In genomic region chr1:14352897-14353296, GRCh38 we compare ENCODE assay signal across 28 cellular contexts.
"Had no signal": no experiment of that assay in that cellular context is flagged by ENCODE, and none has a peak within 500 bp of the region (broad histone marks: within the 10 kb centered on the region; RNA-seq: fewer than 3 reads in every experiment).

No MANE protein-coding gene starts in this region.

- H2AFZ ChIP-seq: neural progenitor cell had no signal

- H3K4me2 ChIP-seq: neural progenitor cell, smooth muscle cell had no signal

- H3K27ac ChIP-seq: neural progenitor cell, pancreas, prostate gland, skin epidermis, spleen, suprapubic skin, testis, tibial artery, transverse colon, upper lobe of right lung, uterus had no signal

- H3K4me3 Mint-ChIP-seq: naive thymus-derived CD4-positive, alpha-beta T cell; natural killer cell treated with Interleukin-12 subunit alpha and Interleukin-12 subunit beta and Interleukin-15 and Interleukin-18, amount 100 ng/mL, for 72 hours; neural progenitor cell; stimulated activated memory B cell treated with anti-CD40 and anti-IgM and Interleukin-4, amounts not matched to agents 10 μg/mL and 1 μg/mL and 100 μg/mL, for 72 hours; stimulated activated naive CD8-positive, alpha-beta T cell treated with anti-CD3 and anti-CD28 coated beads, Interleukin-15, amount 100 ng/mL, for 72 hours; type B pancreatic cell had no signal

- H3K4me1 ChIP-seq: neural progenitor cell, pancreas, prostate gland, spleen, suprapubic skin, testis, tibial artery, transverse colon, upper lobe of right lung, uterus had no signal

- H3K27ac Mint-ChIP-seq: naive thymus-derived CD4-positive, alpha-beta T cell; natural killer cell treated with Interleukin-12 subunit alpha and Interleukin-12 subunit beta and Interleukin-15 and Interleukin-18, amount 100 ng/mL, for 72 hours; neural progenitor cell; stimulated activated memory B cell treated with anti-CD40 and anti-IgM and Interleukin-4, amounts not matched to agents 10 μg/mL and 1 μg/mL and 100 μg/mL, for 72 hours; stimulated activated naive CD8-positive, alpha-beta T cell treated with anti-CD3 and anti-CD28 coated beads, Interleukin-15, amount 100 ng/mL, for 72 hours; type B pancreatic cell had no signal

- ATAC-seq: naive thymus-derived CD4-positive, alpha-beta T cell; natural killer cell treated with Interleukin-12 subunit alpha and Interleukin-12 subunit beta and Interleukin-15 and Interleukin-18, amount 100 ng/mL, for 72 hours; pancreas; right cardiac atrium; sciatic nerve; stimulated activated memory B cell treated with anti-CD40 and anti-IgM and Interleukin-4, amounts not matched to agents 10 μg/mL and 1 μg/mL and 100 μg/mL, for 72 hours; stimulated activated naive CD8-positive, alpha-beta T cell treated with anti-CD3 and anti-CD28 coated beads, Interleukin-15, amount 100 ng/mL, for 72 hours; stimulated activated naive CD8-positive, alpha-beta T cell treated with anti-CD3 and anti-CD28 coated beads, Interleukin-15, Interleukin-2, amounts not matched to agents 100 U/mL and 50 U/mL, for 24 hours; upper lobe of right lung had no signal

- H3K4me3 ChIP-seq: neural progenitor cell, pancreas, prostate gland, skin epidermis, smooth muscle cell, spleen, suprapubic skin, testis, tibial artery, transverse colon, upper lobe of right lung, uterus had no signal

- H3K9ac ChIP-seq: neural progenitor cell had no signal

- DNase-seq: naive thymus-derived CD4-positive, alpha-beta T cell; occipital lobe; pancreas; right cardiac atrium; spleen; stimulated activated CD4-positive, alpha-beta T cell treated with anti-CD3 and anti-CD28 coated beads, Interleukin-12 subunit alpha, Interleukin-12 subunit beta, amount 100 ng/mL, for 4 hours; stimulated activated CD4-positive, alpha-beta T cell treated with anti-CD3 and anti-CD28 coated beads, Interleukin-1b, Interleukin-23, amount 100 ng/mL, for 48 hours; stimulated activated CD4-positive, alpha-beta T cell treated with anti-CD3 and anti-CD28 coated beads, Interleukin-4, amount 100 ng/mL, for 1 hour; stimulated activated CD4-positive, alpha-beta T cell treated with anti-CD3 and anti-CD28 coated beads, Interleukin-4, amount 100 ng/mL, for 4 hours; stimulated activated CD8-positive, alpha-beta memory T cell treated with anti-CD3 and anti-CD28 coated beads, Interleukin-4, amount 100 ng/mL, for 48 hours; stimulated activated naive CD4-positive, alpha-beta T cell; stimulated activated naive CD8-positive, alpha-beta T cell treated with anti-CD3 and anti-CD28 coated beads, Interleukin-15, amount 100 ng/mL, for 72 hours; stimulated activated naive CD8-positive, alpha-beta T cell treated with anti-CD3 and anti-CD28 coated beads, Interleukin-15, Interleukin-2, amounts not matched to agents 100 U/mL and 50 U/mL, for 24 hours; substantia nigra; testis; tibial artery; transverse colon; upper lobe of right lung; uterus had no signal

- H3K27me3 ChIP-seq: neural progenitor cell, pancreas, spleen, suprapubic skin, testis, tibial artery, transverse colon, upper lobe of right lung, uterus had no signal

- H3K9me3 Mint-ChIP-seq: natural killer cell treated with Interleukin-12 subunit alpha and Interleukin-12 subunit beta and Interleukin-15 and Interleukin-18, amount 100 ng/mL, for 72 hours; type B pancreatic cell had no signal

- H3K27me3 Mint-ChIP-seq: stimulated activated memory B cell treated with anti-CD40 and anti-IgM and Interleukin-4, amounts not matched to agents 10 μg/mL and 1 μg/mL and 100 μg/mL, for 72 hours; stimulated activated naive CD8-positive, alpha-beta T cell treated with anti-CD3 and anti-CD28 coated beads, Interleukin-15, amount 100 ng/mL, for 72 hours had no signal

- FAIRE-seq: pancreas had no signal

- H3K9me3 ChIP-seq: pancreas, prostate gland, suprapubic skin, testis, transverse colon, upper lobe of right lung, uterus had no signal

- H3K36me3 ChIP-seq: neural progenitor cell, pancreas, prostate gland, spleen, suprapubic skin, tibial artery, transverse colon, upper lobe of right lung, uterus had no signal

- H3K4me1 Mint-ChIP-seq: naive thymus-derived CD4-positive, alpha-beta T cell; neural progenitor cell; stimulated activated memory B cell treated with anti-CD40 and anti-IgM and Interleukin-4, amounts not matched to agents 10 μg/mL and 1 μg/mL and 100 μg/mL, for 72 hours; stimulated activated naive CD8-positive, alpha-beta T cell treated with anti-CD3 and anti-CD28 coated beads, Interleukin-15, amount 100 ng/mL, for 72 hours had no signal

- H3K36me3 Mint-ChIP-seq: neural progenitor cell; stimulated activated memory B cell treated with anti-CD40 and anti-IgM and Interleukin-4, amounts not matched to agents 10 μg/mL and 1 μg/mL and 100 μg/mL, for 72 hours; type B pancreatic cell had no signal
